1 cellular context compared by ENCODE assay signal in genomic region chr2:113010088-113010487, GRCh38.
TF ChIP-seq lines count a peak whose summit lies in the region.

No MANE protein-coding gene starts in this region.

TF ChIP-seq in A549, 52 proteins besides CTCF, POLR2A, EP300 and RAD21:
- no peak for TF ChIP-seq KDM5A (IDR thresholded peaks at IDR 0.05)
- no peak for TF ChIP-seq ESRRA (IDR thresholded peaks at IDR 0.05; ENCODE audit: borderline replicate concordance, low read length)
- no peak for TF ChIP-seq SREBF2 (IDR thresholded peaks at IDR 0.05)
- TF ChIP-seq RCOR1 (IDR thresholded peaks at IDR 0.05; ENCODE audit: low read depth, low read length) = no peak
- no peak for TF ChIP-seq JUN (IDR thresholded peaks at IDR 0.05)
